ENCODE assay signal across 8 cellular contexts in genomic region chr5:138178516-138179276, GRCh38. TPM values are rescaled to one million over a fixed set of nuclear protein-coding genes. Genes with fewer than 3 reads are reported as not detected.
DNase-seq lines count a peak whose midpoint lies in the region; ATAC-seq and TF ChIP-seq lines count a peak whose summit lies in the region.

Gene BRD8 (minus strand): TSS chr5:138178630. CDS start chr5:138178614, 16 bp downstream.
Gene KIF20A (plus strand): TSS chr5:138179112. CDS start chr5:138179681, 569 bp downstream.

- H3K36me3 ChIP-seq in CD4-positive, alpha-beta memory T cell (ENCODE audit: insufficient read depth, low read length): no peaks in the 10 kb centered on the region
- peaks cover 0 to 23% (median 0%) of the 10 kb centered on the region in 4 donors for H3K36me3 ChIP-seq in right lobe of liver

- H3K4me1 Mint-ChIP-seq in CD4-positive, alpha-beta memory T cell: peaks cover 4 to 17% (median 11%) of the 10 kb centered on the region in 4 donors

- CTCF ChIA-PET in CD4-positive, alpha-beta memory T cell (lab: Charles Lee; ENCODE audit: partially characterized antibody): interaction anchor here (0.8 to 2.5 kb wide), 7 partner anchors 9 to 399 kb away, joined by 3 to 10 read pairs (median 4); partner anchors contain the start of genes HSPA9 and KDM3B

- no peaks in the 10 kb centered on the region for H3K27me3 ChIP-seq in CD4-positive, alpha-beta memory T cell (ENCODE audit: insufficient read depth, low read length)
- no peaks in the 10 kb centered on the region for H3K27me3 ChIP-seq in right lobe of liver

- no peaks in the 10 kb centered on the region for H3K9me3 Mint-ChIP-seq in CD4-positive, alpha-beta memory T cell

- peak within 1 kb of the TSS in 2 of 7 donors; percentile 16 to 55 for H3K27ac Mint-ChIP-seq in CD4-positive, alpha-beta memory T cell

- peak; percentile 18 for TF ChIP-seq POLR2A in right lobe of liver (IDR thresholded peaks at IDR 0.05)

- POLR2A ChIA-PET in CD4-positive, alpha-beta memory T cell (lab: Charles Lee; ENCODE audit: partially characterized antibody): interaction anchor here (0.6 to 1.9 kb wide), 6 partner anchors 9 to 425 kb away, joined by 3 to 9 read pairs (median 4); partner anchors contain the start of genes CDC23, ETF1, FAM53C and HSPA9

- H3K9me3 ChIP-seq in CD4-positive, alpha-beta memory T cell (ENCODE audit: control insufficient read depth in 1 of 2, low read length in 2 of 2): no peaks in the 10 kb centered on the region
- no peaks in the 10 kb centered on the region for H3K9me3 ChIP-seq in right lobe of liver

- WGBS in right lobe of liver (ENCODE audit: insufficient coverage, low coverage, low lambda C conversion rate, missing lambda C conversion rate): under 1% methylated on average over 36 of the region's 41 CpGs

- peak within 1 kb of the TSS in 1 of 8 donors; percentile 9 for H3K4me3 Mint-ChIP-seq in CD4-positive, alpha-beta memory T cell

- no peak for TF ChIP-seq CTCF in right lobe of liver (IDR thresholded peaks at IDR 0.05)

- peaks cover 17% of the 10 kb centered on the region for H3K4me1 ChIP-seq in CD4-positive, alpha-beta memory T cell (ENCODE audit: insufficient read depth, low read length)
- H3K4me1 ChIP-seq in right lobe of liver: peaks cover 0 to 12% (median 5%) of the 10 kb centered on the region in 4 donors

- H3K27me3 Mint-ChIP-seq in CD4-positive, alpha-beta memory T cell: no peaks in the 10 kb centered on the region

- H3K36me3 Mint-ChIP-seq in CD4-positive, alpha-beta memory T cell: peaks cover 10 to 23% of the 10 kb centered on the region in 2 donors

- peak; percentile 78 for ATAC-seq in GM19452 (IDR thresholded peaks at IDR 0.05; ENCODE audit: unreplicated experiment)
- peak; percentile 58 for ATAC-seq in HG03575 (IDR thresholded peaks at IDR 0.05; ENCODE audit: extremely low read depth, insufficient number of reproducible peaks, low FRiP score, unreplicated experiment)
- ATAC-seq in right lobe of liver: peak; percentile 95 to 97 (median 96)

- intact Hi-C loops in CD4-positive, alpha-beta memory T cell (cut with micrococcal nuclease): loop anchor here (1.0 to 5.0 kb wide), 6 partner anchors 35 to 424 kb away; partner anchors contain the start of genes CDC23, ETF1, FAM53C and HNRNPA0
- intact Hi-C loops in right lobe of liver (cut with DNase I): no loop called here

- H3K27ac ChIP-seq in CD4-positive, alpha-beta memory T cell (ENCODE audit: low read depth, low read length): peak within 1 kb of the TSS; percentile 72
- peak within 1 kb of the TSS; percentile 74 to 87 (median 84) for H3K27ac ChIP-seq in right lobe of liver

- H3K4me3 ChIP-seq in CD4-positive, alpha-beta memory T cell (ENCODE audit: low read length in 2 of 2): peak within 1 kb of the TSS; percentile 80 to 93
- H3K4me3 ChIP-seq in right lobe of liver: peak within 1 kb of the TSS; percentile 84 to 89 (median 85)

- DNase-seq in CD4-positive, alpha-beta memory T cell: peak; percentile 85 to 92 (median 88)
- DNase-seq in NCI-H82 (lab: John Stamatoyannopoulos, UW) (peak; percentile 98), ecto neural progenitor cell (ENCODE audit: low spot score) (peak; percentile 95), right lobe of liver (peak; percentile 94 to 98 (median 97))
- DNase-seq in activated CD4-positive, alpha-beta T cell treated with anti-CD3 and anti-CD28 coated beads, Interleukin-2, amount 50 U/mL, for 4 hours: peak; percentile 82 to 85
- peak; percentile 79 to 85 for DNase-seq in stimulated activated CD4-positive, alpha-beta T cell treated with anti-CD3 and anti-CD28 coated beads, Interleukin-4, amount 100 ng/mL, for 4 hours

RNA-seq across cellular contexts. Expression of gene BRD8, which starts in this region (rescaled TPM):
- 10 to 100 TPM; 93.7 to 97.3 TPM for total RNA-seq in CD4-positive, alpha-beta memory T cell
- polyA plus RNA-seq in CD4-positive, alpha-beta memory T cell: 10 to 100 TPM; 18.4 to 28.4 TPM
- total RNA-seq in right lobe of liver: 10 to 100 TPM in 5 of 6 experiments, 1 to 10 TPM in 1; 9.0 to 33.7 (median 17.0) TPM

RNA-seq across cellular contexts. Expression of gene KIF20A, which starts in this region (rescaled TPM):
- total RNA-seq in CD4-positive, alpha-beta memory T cell: not detected
- not detected for polyA plus RNA-seq in CD4-positive, alpha-beta memory T cell
- 1 to 10 TPM in 3 of 6 experiments, under 1 TPM in 3; 0.55 to 3.3 (median 1.1) TPM for total RNA-seq in right lobe of liver

Comparison
In these comparisons a context has a peak if more than half of its experiments do, and no peak if none do; other contexts are left out.
1. Peak in every context shown above with its lines: DNase-seq, ATAC-seq, H3K4me3 ChIP-seq and H3K27ac ChIP-seq.